In the genomic region with DNA sequence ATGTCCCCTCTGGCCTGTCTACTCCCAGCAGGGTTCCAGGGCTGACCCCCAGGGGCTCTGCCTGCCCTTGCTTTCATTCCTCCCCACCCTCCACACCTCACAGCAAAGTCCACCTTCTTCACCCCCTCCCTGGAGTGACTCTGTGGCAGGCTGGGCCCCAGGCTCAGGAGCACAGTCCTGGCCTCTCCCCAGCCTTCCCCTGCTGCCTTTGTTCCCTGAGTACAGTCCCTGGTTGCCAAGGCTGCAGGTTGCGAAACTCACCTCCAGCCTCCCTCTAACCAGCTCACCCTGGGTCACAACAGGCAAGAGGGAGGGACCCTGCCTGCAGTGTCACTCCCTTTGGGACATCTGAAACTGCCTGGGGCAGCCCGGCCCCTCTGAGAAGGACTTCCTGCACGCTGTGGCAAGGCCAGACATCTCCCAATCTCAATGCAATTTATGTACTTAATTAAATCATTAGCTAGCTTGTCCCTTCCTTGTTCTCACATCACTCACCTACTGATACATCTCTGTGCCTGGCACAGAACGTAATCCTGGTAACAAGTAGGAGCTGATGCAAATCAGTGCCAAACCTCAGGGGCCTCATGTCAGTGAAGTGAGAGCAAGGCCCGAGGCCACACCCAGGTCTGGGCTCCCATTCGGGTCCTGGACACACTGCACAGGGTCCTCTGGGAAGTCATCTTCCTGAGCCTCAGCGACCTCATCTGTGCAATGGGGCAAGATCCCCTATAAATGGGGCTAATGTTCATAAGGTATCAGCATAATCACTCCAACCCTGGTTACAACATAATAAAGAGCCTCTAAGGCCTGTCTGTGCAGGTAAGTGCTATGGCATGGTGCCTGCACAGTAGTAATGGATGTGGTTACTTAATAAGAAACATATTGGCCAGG, we compare ENCODE assay signal across 8 cellular contexts. TPM values are rescaled to one million over a fixed set of nuclear protein-coding genes. Genes with fewer than 3 reads are reported as not detected.
DNase-seq lines count a peak whose midpoint lies in the region; ATAC-seq and TF ChIP-seq lines count a peak whose summit lies in the region.

No MANE protein-coding gene starts in this region.

- peaks cover 6 to 57% of the 10 kb centered on the region in 2 donors for H3K4me1 ChIP-seq in left lung

- intact Hi-C loops in left lung (cut with DNase I), result no loop called here

- H3K27ac ChIP-seq in left lung, result peak overlapping the region; percentile 78 to 81

- ATAC-seq in T-helper 17 cell (no peak), left lung (peak; percentile 79), GM19035 (IDR thresholded peaks at IDR 0.05; ENCODE audit: unreplicated experiment) (no peak), HG03565 (IDR thresholded peaks at IDR 0.05; ENCODE audit: unreplicated experiment) (no peak), HG03139 (IDR thresholded peaks at IDR 0.05; ENCODE audit: unreplicated experiment) (no peak), HG03045 (IDR thresholded peaks at IDR 0.05; ENCODE audit: unreplicated experiment) (no peak)

- no peaks in the 10 kb centered on the region for H3K27me3 Mint-ChIP-seq in T-helper 17 cell

- no peaks in the 10 kb centered on the region for H3K9me3 ChIP-seq in T-helper 17 cell (ENCODE audit: control insufficient read depth, low read length, poor library complexity, severe bottlenecking)
- H3K9me3 ChIP-seq in left lung, result no peaks in the 10 kb centered on the region

- H3K27me3 ChIP-seq in left lung, result no peaks in the 10 kb centered on the region

- peak overlapping the region; percentile 3 for H3K27ac Mint-ChIP-seq in T-helper 17 cell

- no peak for TF ChIP-seq CTCF in left lung (IDR thresholded peaks at IDR 0.05)

- H3K4me3 Mint-ChIP-seq in T-helper 17 cell, result no peak overlapping the region

- H3K4me1 Mint-ChIP-seq in T-helper 17 cell, result peaks cover 30% of the 10 kb centered on the region

- H3K4me3 ChIP-seq in left lung, result no peak overlapping the region

- H3K36me3 Mint-ChIP-seq in T-helper 17 cell (ENCODE audit: low read depth), result peaks cover 3% of the 10 kb centered on the region

- no peaks in the 10 kb centered on the region for H3K36me3 ChIP-seq in left lung

- DNase-seq in GM04503 (ENCODE audit: low read depth) (peak; percentile 17), HPDE6-E6E7 (ENCODE audit: extremely low spot score) (peak; percentile 92), T-helper 17 cell (no peak), left lung (peak; percentile 92 to 93)

RNA-seq across cellular contexts. Expression of gene TRIM14, which starts 27.3 kb away (rescaled TPM):
- total RNA-seq in T-helper 17 cell (10 to 100 TPM; 63.8 to 64.6 TPM), left lung (10 to 100 TPM; 26.8 to 37.2 TPM)

RNA-seq across cellular contexts. Expression of gene CORO2A, which starts 46.1 kb away (rescaled TPM):
- total RNA-seq in T-helper 17 cell (10 to 100 TPM; 13.9 to 16.6 TPM), left lung (10 to 100 TPM; 14.9 to 20.4 TPM)

Comparison
In these comparisons a context has a peak if more than half of its experiments do, and no peak if none do; other contexts are left out.
1. DNase-seq: peak in GM04503 (single experiment), HPDE6-E6E7 (single experiment) and left lung (2 of 2); none in T-helper 17 cell (0 of 3).